Comparison of ENCODE assay signal across 22 cellular contexts in genomic region chr3:134697830-134698699, GRCh38. TPM values are rescaled to one million over a fixed set of nuclear protein-coding genes. Genes with fewer than 3 reads are reported as not detected.
"Had no signal": no experiment of that assay in that cellular context is flagged by ENCODE, and none has a peak within 500 bp of the region (broad histone marks: within the 10 kb centered on the region; RNA-seq: fewer than 3 reads in every experiment).

No MANE protein-coding gene starts in this region.

- H3K4me1 ChIP-seq: left lung, prostate gland, right lobe of liver had no signal

- DNase-seq: activated CD4-positive, alpha-beta T cell treated with anti-CD3 and anti-CD28 coated beads for 48 hours; activated CD4-positive, CD25-positive, alpha-beta regulatory T cell; activated CD8-positive, alpha-beta T cell treated with anti-CD3 and anti-CD28 coated beads for 36 hours; activated effector memory CD4-positive, alpha-beta T cell treated with Interleukin-2 at 50 U/mL for 16 hours; activated naive CD4-positive, alpha-beta T cell treated with anti-CD3 and anti-CD28 coated beads, Interleukin-2, amount 10 ng/mL, durations not matched to agents 7 days and 5 days; activated T-cell treated with anti-CD3 and anti-CD28 coated beads, Interleukin-2, amount 50 U/mL, for 24 hours; aorta; cerebellar nuclear complex; cortex of kidney; effector CD4-positive, alpha-beta T cell; left lung; mucosa of descending colon; naive B cell; right lobe of liver; stimulated activated CD4-positive, alpha-beta T cell treated with anti-CD3 and anti-CD28 coated beads, Interleukin-4, amount 100 ng/mL, for 4 hours; T-helper 1 cell; T-helper 9 cell; trophoblast cell had no signal

- ATAC-seq: activated CD8-positive, alpha-beta T cell treated with anti-CD3 and anti-CD28 coated beads for 36 hours; esophagus mucosa; left lung; mucosa of descending colon; right lobe of liver; stimulated activated memory B cell treated with anti-CD40 and anti-IgM and Interleukin-4, amounts not matched to agents 10 μg/mL and 1 μg/mL and 100 μg/mL, for 72 hours had no signal

- H3K27ac ChIP-seq: left lung, right lobe of liver had no signal

- H3K36me3 ChIP-seq: left lung, prostate gland, right lobe of liver, vagina had no signal

- H3K9me3 ChIP-seq: left lung, mucosa of descending colon, prostate gland, right lobe of liver, vagina had no signal

- H3K4me3 ChIP-seq: left lung, mucosa of descending colon, prostate gland, right lobe of liver, vagina had no signal

- H3K27me3 ChIP-seq: left lung, right lobe of liver, vagina had no signal

RNA-seq across cellular contexts. Expression of gene KY, which starts 47.2 kb away (rescaled TPM):
- total RNA-seq: activated CD8-positive, alpha-beta T cell treated with anti-CD3 and anti-CD28 coated beads for 36 hours; esophagus mucosa; right lobe of liver had no signal
